15 cellular contexts compared by ENCODE assay signal in the genomic region with DNA sequence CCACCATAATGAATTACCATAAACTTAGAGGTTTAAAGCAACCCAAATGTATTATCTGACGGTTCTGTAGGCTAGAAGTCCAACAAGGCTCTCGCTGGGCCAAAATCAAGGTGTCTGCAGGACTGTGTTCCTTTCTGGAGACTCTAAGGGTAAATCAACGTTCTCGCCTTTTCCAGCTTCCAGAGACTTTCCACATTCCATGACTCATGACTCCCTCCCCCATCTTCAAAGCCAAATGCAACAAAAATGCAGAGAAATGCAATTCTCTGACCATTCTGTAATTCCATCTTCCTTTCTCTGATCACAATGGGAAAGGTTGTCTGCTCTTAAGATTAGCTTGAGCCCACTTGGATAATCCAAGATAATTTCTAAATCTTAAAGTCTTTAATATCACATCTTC.
"Had no signal": no experiment of that assay in that cellular context is flagged by ENCODE, and none has a peak within 500 bp of the region (broad histone marks: within the 10 kb centered on the region; RNA-seq: fewer than 3 reads in every experiment).

No MANE protein-coding gene starts in this region.

- H3K4me3 ChIP-seq: hepatocyte had no signal

- ATAC-seq: activated CD8-positive, alpha-beta T cell treated with anti-CD3 and anti-CD28 coated beads, Interleukin-2, amount 10 ng/mL, durations not matched to agents 7 days and 5 days; activated naive CD4-positive, alpha-beta T cell treated with anti-CD3 and anti-CD28 coated beads, Interleukin-2, amount 50 U/mL, for 72 hours had no signal

- H3K79me2 ChIP-seq: hepatocyte had no signal

- H3K27ac ChIP-seq: hepatocyte had no signal

- DNase-seq: activated B cell treated with CpG ODN at 0.5 μM for 24 hours; activated CD4-positive, alpha-beta T cell treated with anti-CD3 and anti-CD28 coated beads for 48 hours; activated CD8-positive, alpha-beta memory T cell treated with anti-CD3 and anti-CD28 coated beads, Interleukin-2, amount 50 U/mL, for 4 hours; activated CD8-positive, alpha-beta T cell treated with anti-CD3 and anti-CD28 coated beads, Interleukin-2, amount 10 ng/mL, durations not matched to agents 7 days and 5 days; activated gamma-delta T cell; activated T-cell treated with anti-CD3 and anti-CD28 coated beads, Interleukin-2, amount 50 U/mL, for 48 hours; amygdala; erythroblast; left ventricle myocardium superior; nucleus accumbens; stimulated activated CD4-positive, alpha-beta T cell treated with anti-CD3 and anti-CD28 coated beads, Interleukin-15, amount 100 ng/mL, for 24 hours; stimulated activated CD4-positive, alpha-beta T cell treated with anti-CD3 and anti-CD28 coated beads, Interleukin-4, amount 100 ng/mL, for 1 hour; stimulated activated naive CD4-positive, alpha-beta T cell had no signal

- H3K4me2 ChIP-seq: hepatocyte had no signal

- H3K27me3 ChIP-seq: hepatocyte had no signal

- H2AFZ ChIP-seq: hepatocyte had no signal
